In the genomic region with DNA sequence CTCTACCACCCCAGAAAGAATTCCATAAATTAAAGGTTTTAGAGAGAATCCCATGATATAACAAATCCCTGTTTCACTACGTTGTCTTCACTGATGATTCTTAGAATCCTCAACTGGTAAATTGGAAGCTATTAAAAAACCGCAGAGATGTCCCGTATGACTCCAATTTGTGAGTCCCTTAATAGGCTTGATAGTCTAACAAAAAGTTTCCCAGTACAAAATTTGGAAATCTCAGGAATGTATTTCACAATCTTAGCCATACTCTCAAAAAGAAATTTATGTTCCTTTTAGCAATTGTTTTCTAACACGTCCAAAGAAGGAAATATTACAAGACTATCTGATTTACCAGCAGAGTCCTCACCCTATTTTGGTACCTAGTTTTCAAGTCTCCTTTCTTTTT, we compare ENCODE assay signal across 9 cellular contexts. TPM values are rescaled to one million over a fixed set of nuclear protein-coding genes. Genes with fewer than 3 reads are reported as not detected.
DNase-seq lines count a peak whose midpoint lies in the region; ATAC-seq lines count a peak whose summit lies in the region.
"Had no signal": no experiment of that assay in that cellular context is flagged by ENCODE, and none has a peak within 500 bp of the region (broad histone marks: within the 10 kb centered on the region; RNA-seq: fewer than 3 reads in every experiment).

No MANE protein-coding gene starts in this region.

- no peaks in the 10 kb centered on the region for H3K27me3 Mint-ChIP-seq in stimulated activated naive CD8-positive, alpha-beta T cell treated with anti-CD3 and anti-CD28 coated beads, Interleukin-15, Interleukin-2, amounts not matched to agents 100 ng/mL and 50 ng/mL, for 24 hours

- H3K9ac ChIP-seq in adipocyte (ENCODE audit: low read length) = peak overlapping the region; percentile 54

- H3K36me3 Mint-ChIP-seq in stimulated activated naive CD8-positive, alpha-beta T cell treated with anti-CD3 and anti-CD28 coated beads, Interleukin-15, Interleukin-2, amounts not matched to agents 100 ng/mL and 50 ng/mL, for 24 hours (ENCODE audit: low read depth) = peaks cover 19% of the 10 kb centered on the region

- H3K4me1 ChIP-seq in adipocyte (ENCODE audit: control insufficient read depth, insufficient read depth, low read length) (peaks cover 38% of the 10 kb centered on the region), mesodermal cell (ENCODE audit: control insufficient read depth, insufficient read depth, low read length, poor library complexity, severe bottlenecking) (peaks cover 29% of the 10 kb centered on the region)

- peak overlapping the region; percentile 98 for H3K4me3 Mint-ChIP-seq in stimulated activated naive CD8-positive, alpha-beta T cell treated with anti-CD3 and anti-CD28 coated beads, Interleukin-15, Interleukin-2, amounts not matched to agents 100 ng/mL and 50 ng/mL, for 24 hours

- WGBS in mesodermal cell (ENCODE audit: insufficient coverage in 2 of 2), 2 experiments = 68 to 70% methylated on average over 4 of the region's 4 CpGs

- H3K36me3 ChIP-seq in adipocyte (ENCODE audit: control insufficient read depth, insufficient read depth, low read length, severe bottlenecking) (no peaks in the 10 kb centered on the region), mesodermal cell (ENCODE audit: control insufficient read depth, insufficient read depth, low read length) (no peaks in the 10 kb centered on the region)

- H3K4me1 Mint-ChIP-seq in stimulated activated naive CD8-positive, alpha-beta T cell treated with anti-CD3 and anti-CD28 coated beads, Interleukin-15, Interleukin-2, amounts not matched to agents 100 ng/mL and 50 ng/mL, for 24 hours (ENCODE audit: low read depth) = peaks cover 65% of the 10 kb centered on the region

- H3K4me3 ChIP-seq in adipocyte (ENCODE audit: low read length) (peak overlapping the region; percentile 81), mesodermal cell (ENCODE audit: extremely low read depth, insufficient read depth, low read length, poor library complexity, severe bottlenecking) (peak overlapping the region; percentile 68)

- H3K9me3 ChIP-seq in adipocyte (ENCODE audit: control insufficient read depth, low read length) (no peaks in the 10 kb centered on the region), mesodermal cell (ENCODE audit: control insufficient read depth, low read length) (no peaks in the 10 kb centered on the region)

- H3K9me3 Mint-ChIP-seq in stimulated activated naive CD8-positive, alpha-beta T cell treated with anti-CD3 and anti-CD28 coated beads, Interleukin-15, Interleukin-2, amounts not matched to agents 100 ng/mL and 50 ng/mL, for 24 hours = no peaks in the 10 kb centered on the region

- no peaks in the 10 kb centered on the region for H3K27me3 ChIP-seq in adipocyte (replicated peaks; ENCODE audit: control insufficient read depth, insufficient read depth, low read length)

- H3K27ac Mint-ChIP-seq in stimulated activated naive CD8-positive, alpha-beta T cell treated with anti-CD3 and anti-CD28 coated beads, Interleukin-15, Interleukin-2, amounts not matched to agents 100 ng/mL and 50 ng/mL, for 24 hours = peak overlapping the region; percentile 97

- DNase-seq in stimulated activated naive CD8-positive, alpha-beta T cell treated with anti-CD3 and anti-CD28 coated beads, Interleukin-15, Interleukin-2, amounts not matched to agents 100 U/mL and 50 U/mL, for 24 hours = no peak
- DNase-seq in adipocyte (ENCODE audit: low read depth) = peak; percentile 75
- no peak for DNase-seq in NCI-H1436 treated with DMSO at 0.1 percent for 48 hours (lab: John Stamatoyannopoulos, UW)
- DNase-seq in H4 (ENCODE audit: low spot score) = no peak
- DNase-seq: DMS79 had no signal

- no peak for ATAC-seq in stimulated activated naive CD8-positive, alpha-beta T cell treated with anti-CD3 and anti-CD28 coated beads, Interleukin-15, Interleukin-2, amounts not matched to agents 100 U/mL and 50 U/mL, for 24 hours
- ATAC-seq in HG02571 (IDR thresholded peaks at IDR 0.05; ENCODE audit: unreplicated experiment) = no peak
- no peak for ATAC-seq in GM18870 (IDR thresholded peaks at IDR 0.05; ENCODE audit: unreplicated experiment)

- H3K27ac ChIP-seq in mesodermal cell (ENCODE audit: low read depth, low read length, severe bottlenecking) = no peak overlapping the region

RNA-seq across cellular contexts. Expression of gene TES, which starts 2.5 kb away (rescaled TPM):
- polyA plus RNA-seq in mesodermal cell (2013, experiment 1 of 2) = 52.5 TPM
- polyA plus RNA-seq in mesodermal cell (2013, experiment 2 of 2) = 52.2 TPM
- 36.4 and 59.0 TPM in 2 replicates for total RNA-seq in H4 (2014; rRNA removed; shearing (Covaris generic))
